In the genomic region with DNA sequence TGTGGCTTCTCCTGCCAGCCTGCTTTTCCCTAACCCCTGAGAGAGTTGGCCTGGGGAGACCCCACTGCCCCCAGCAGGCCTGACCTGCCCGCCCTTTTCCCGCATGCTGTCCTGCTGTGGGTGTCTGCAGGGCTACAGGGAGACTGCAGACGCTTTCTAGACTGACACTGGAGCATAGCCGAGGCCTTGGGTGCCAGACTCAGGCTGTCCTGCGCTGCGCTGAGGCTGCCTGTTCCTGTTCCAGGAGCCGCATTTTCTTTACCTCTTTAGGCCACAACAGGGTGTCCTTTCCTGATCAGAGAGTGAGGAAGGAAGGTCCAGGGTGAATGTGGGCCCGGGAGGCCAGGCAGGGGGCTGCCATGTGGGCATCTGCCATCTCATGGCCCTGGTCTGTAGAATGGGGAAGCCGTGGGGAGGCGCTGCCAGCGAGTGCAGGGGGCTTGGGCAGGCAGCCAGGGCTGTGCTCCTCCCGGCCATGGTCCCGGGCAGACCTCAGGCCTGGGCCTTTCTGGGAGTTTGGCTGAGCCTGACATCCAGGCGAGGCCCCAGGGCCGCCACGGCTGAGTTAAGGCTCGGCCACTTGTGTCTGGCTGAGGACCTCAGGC, we compare ENCODE assay signal across 12 cellular contexts. TPM values are rescaled to one million over a fixed set of nuclear protein-coding genes. Genes with fewer than 3 reads are reported as not detected.
DNase-seq lines count a peak whose midpoint lies in the region; TF ChIP-seq lines count a peak whose summit lies in the region.
"Had no signal": no experiment of that assay in that cellular context is flagged by ENCODE, and none has a peak within 500 bp of the region (broad histone marks: within the 10 kb centered on the region; RNA-seq: fewer than 3 reads in every experiment).

No MANE protein-coding gene starts in this region.

- H3K27me3 ChIP-seq in Loucy (ENCODE audit: insufficient read depth, low read length, poor library complexity, severe bottlenecking) (no peaks in the 10 kb centered on the region), mesendoderm (ENCODE audit: insufficient read depth, low read length, poor library complexity) (no peaks in the 10 kb centered on the region), thyroid gland (no peaks in the 10 kb centered on the region)

- intact Hi-C loops in thyroid gland (cut with DNase I), result no loop called here

- no peak overlapping the region for H4K8ac ChIP-seq in mesendoderm (ENCODE audit: low read depth, low read length)

- no peak for DNase-seq in endothelial cell (ENCODE audit: low spot score)
- no peak for DNase-seq in mesendoderm
- peak; percentile 90 to 91 for DNase-seq in thyroid gland
- no peak for DNase-seq in activated naive CD8-positive, alpha-beta T cell treated with anti-CD3 and anti-CD28 coated beads for 36 hours
- DNase-seq in HUDEP-2 (lab: John Stamatoyannopoulos, UW; ENCODE audit: unreplicated experiment in 76 of 76), result no peak
- no peak for DNase-seq in NCI-H128 (lab: John Stamatoyannopoulos, UW; ENCODE audit: unreplicated experiment)
- no peak for DNase-seq in NK-92 treated with Interleukin-12 subunit alpha and Interleukin-12 subunit beta, amount 100 ng/mL, for 24 hours (lab: John Stamatoyannopoulos, UW)
- DNase-seq: activated CD4-positive, alpha-beta T cell treated with anti-CD3 and anti-CD28 coated beads for 36 hours; activated effector memory CD4-positive, alpha-beta T cell treated with Interleukin-2 at 50 U/mL for 16 hours; stimulated activated naive CD4-positive, alpha-beta T cell had no signal

- peaks cover 46% of the 10 kb centered on the region for H3K4me1 ChIP-seq in Loucy (ENCODE audit: insufficient read depth, low read length, poor library complexity, severe bottlenecking)
- peaks cover 3% of the 10 kb centered on the region for H3K4me1 ChIP-seq in mesendoderm (ENCODE audit: control insufficient read depth, low read depth, low read length)
- H3K4me1 ChIP-seq in thyroid gland, result peaks cover 44 to 57% of the 10 kb centered on the region in 2 donors

- no peak overlapping the region for H3K23ac ChIP-seq in mesendoderm (ENCODE audit: low read length)

- H3K79me2 ChIP-seq in Loucy (ENCODE audit: insufficient read depth, low read length) (peaks cover 79% of the 10 kb centered on the region), mesendoderm (ENCODE audit: control insufficient read depth, insufficient read depth, low read length) (no peaks in the 10 kb centered on the region)

- no peaks in the 10 kb centered on the region for H3K9me3 Mint-ChIP-seq in endothelial cell (ENCODE audit: unreplicated experiment)
- no peaks in the 10 kb centered on the region for H3K9me3 Mint-ChIP-seq in activated naive CD8-positive, alpha-beta T cell treated with anti-CD3 and anti-CD28 coated beads for 36 hours

- H4K20me1 ChIP-seq in Loucy (ENCODE audit: insufficient read depth, low read length, poor library complexity, severe bottlenecking), result peaks cover 42% of the 10 kb centered on the region

- peaks cover 8% of the 10 kb centered on the region; the same call in 1 of the 2 replicates for H3K36me3 ChIP-seq in Loucy (ENCODE audit: insufficient read depth, low read length)
- H3K36me3 ChIP-seq in mesendoderm (ENCODE audit: control insufficient read depth, insufficient read depth, low read length), result no peaks in the 10 kb centered on the region
- peaks cover 9 to 10% of the 10 kb centered on the region in 2 donors for H3K36me3 ChIP-seq in thyroid gland

- no peak overlapping the region for H3K18ac ChIP-seq in mesendoderm (ENCODE audit: low read length)

- peaks cover 2% of the 10 kb centered on the region for H3K4me1 Mint-ChIP-seq in endothelial cell (ENCODE audit: unreplicated experiment)
- peaks cover 5% of the 10 kb centered on the region for H3K4me1 Mint-ChIP-seq in activated naive CD8-positive, alpha-beta T cell treated with anti-CD3 and anti-CD28 coated beads for 36 hours

- H4K5ac ChIP-seq in mesendoderm (ENCODE audit: low read length), result no peak overlapping the region

- H3K4me2 ChIP-seq in Loucy (ENCODE audit: low read depth, low read length, poor library complexity, severe bottlenecking) (peak overlapping the region; percentile 94), mesendoderm (ENCODE audit: low read length) (no peak overlapping the region)

- H3F3A ChIP-seq in Loucy (ENCODE audit: low read depth), result no peaks in the 10 kb centered on the region

- no peak overlapping the region for H2AK5ac ChIP-seq in mesendoderm (ENCODE audit: low read length)

- no peak overlapping the region for H3K4me3 Mint-ChIP-seq in endothelial cell (ENCODE audit: unreplicated experiment)
- H3K4me3 Mint-ChIP-seq in activated naive CD8-positive, alpha-beta T cell treated with anti-CD3 and anti-CD28 coated beads for 36 hours, result no peak overlapping the region
- H3K4me3 Mint-ChIP-seq: activated CD4-positive, alpha-beta T cell treated with anti-CD3 and anti-CD28 coated beads for 36 hours had no signal

- H3K79me1 ChIP-seq in mesendoderm (ENCODE audit: low read length), result peaks cover 5% of the 10 kb centered on the region

- peak overlapping the region; percentile 18 for H3K27ac Mint-ChIP-seq in endothelial cell (ENCODE audit: unreplicated experiment)
- H3K27ac Mint-ChIP-seq in activated naive CD8-positive, alpha-beta T cell treated with anti-CD3 and anti-CD28 coated beads for 36 hours, result no peak overlapping the region
- H3K27ac Mint-ChIP-seq: activated CD4-positive, alpha-beta T cell treated with anti-CD3 and anti-CD28 coated beads for 36 hours had no signal

- no peaks in the 10 kb centered on the region for H3K9me2 ChIP-seq in Loucy (replicated peaks; ENCODE audit: low read depth, low read length)

- peaks cover 9% of the 10 kb centered on the region for H3K27me3 Mint-ChIP-seq in endothelial cell (ENCODE audit: unreplicated experiment)
- H3K27me3 Mint-ChIP-seq in activated naive CD8-positive, alpha-beta T cell treated with anti-CD3 and anti-CD28 coated beads for 36 hours, result no peaks in the 10 kb centered on the region
- H3K27me3 Mint-ChIP-seq: activated CD4-positive, alpha-beta T cell treated with anti-CD3 and anti-CD28 coated beads for 36 hours had no signal

- no peak for TF ChIP-seq POLR2A in thyroid gland (IDR thresholded peaks at IDR 0.05)

- H3K27ac ChIP-seq in mesendoderm (ENCODE audit: low read depth, low read length), result no peak overlapping the region
- H3K27ac ChIP-seq in thyroid gland, result peak overlapping the region; percentile 85 to 95 (median 92)
- H3K27ac ChIP-seq: SK-N-MC had no signal

- no peak overlapping the region for H2AFZ ChIP-seq in Loucy (ENCODE audit: low read length)

- WGBS in mesendoderm (ENCODE audit: extremely low coverage, insufficient coverage, low lambda C conversion rate), result no CpG with 5 or more reads among the region's 17 CpGs
- WGBS in thyroid gland, 2 donors, result 37 to 65% methylated on average over 4 to 7 of the region's 17 CpGs

- H3K4ac ChIP-seq in mesendoderm (ENCODE audit: low read depth, low read length), result no peak overlapping the region

- no peak overlapping the region for H2BK120ac ChIP-seq in mesendoderm (ENCODE audit: low read depth, low read length)

- peak overlapping the region; percentile 17 for H3K56ac ChIP-seq in mesendoderm (ENCODE audit: low read length)

- H3K9me3 ChIP-seq in Loucy (ENCODE audit: insufficient read depth, low read depth, low read length) (no peaks in the 10 kb centered on the region), thyroid gland (no peaks in the 10 kb centered on the region)

- H3K4me3 ChIP-seq in Loucy (ENCODE audit: low read length, poor library complexity, severe bottlenecking) (peak overlapping the region; percentile 80), mesendoderm (ENCODE audit: low read length) (no peak overlapping the region), thyroid gland (replicated peaks in 1 of 3) (no peak overlapping the region)
- H3K4me3 ChIP-seq: SK-N-MC had no signal

- H3K36me3 Mint-ChIP-seq in endothelial cell (ENCODE audit: low read depth, unreplicated experiment), result no peaks in the 10 kb centered on the region
- no peaks in the 10 kb centered on the region for H3K36me3 Mint-ChIP-seq in activated naive CD8-positive, alpha-beta T cell treated with anti-CD3 and anti-CD28 coated beads for 36 hours

- no peak overlapping the region for H2BK5ac ChIP-seq in mesendoderm (ENCODE audit: low read length)

- no peak overlapping the region for H2BK15ac ChIP-seq in mesendoderm (replicated peaks; ENCODE audit: low read depth)

- TF ChIP-seq CTCF in Loucy (conservative IDR thresholded peaks at IDR 0.05; ENCODE audit: low read length) (no peak), endothelial cell (IDR thresholded peaks at IDR 0.05; ENCODE audit: unreplicated experiment) (no peak), thyroid gland (IDR thresholded peaks at IDR 0.05) (no peak)

- H3K9ac ChIP-seq in Loucy (ENCODE audit: low read depth, low read length, poor library complexity, severe bottlenecking), result peak overlapping the region; percentile 53
- peak overlapping the region; percentile 33 for H3K9ac ChIP-seq in mesendoderm (ENCODE audit: low read length)

RNA-seq across cellular contexts. Expression of a gene that starts 3.6 kb away (rescaled TPM):
- total RNA-seq in endothelial cell (ENCODE audit: unreplicated experiment) (7.6 TPM), thyroid gland (10 to 100 TPM; 14.5 to 35.4 (median 27.3) TPM)
- polyA plus RNA-seq in mesendoderm (2013, experiment 1 of 2), result 4.0 TPM
- polyA plus RNA-seq in mesendoderm (2013, experiment 2 of 2), result 3.9 TPM
- 1 to 10 TPM; 2.9 to 3.1 TPM for total RNA-seq in activated naive CD8-positive, alpha-beta T cell treated with anti-CD3 and anti-CD28 coated beads for 36 hours

Comparison
In these comparisons a context has a peak if more than half of its experiments do, and no peak if none do; other contexts are left out.
1. DNase-seq: peak in thyroid gland (2 of 2); none in endothelial cell (single experiment), mesendoderm (single experiment), activated naive CD8-positive, alpha-beta T cell treated with anti-CD3 and anti-CD28 coated beads for 36 hours (single experiment), HUDEP-2 (0 of 76), NCI-H128 (single experiment) and NK-92 treated with Interleukin-12 subunit alpha and Interleukin-12 subunit beta, amount 100 ng/mL, for 24 hours (single experiment).